9 cellular contexts compared by ENCODE assay signal in the genomic region with DNA sequence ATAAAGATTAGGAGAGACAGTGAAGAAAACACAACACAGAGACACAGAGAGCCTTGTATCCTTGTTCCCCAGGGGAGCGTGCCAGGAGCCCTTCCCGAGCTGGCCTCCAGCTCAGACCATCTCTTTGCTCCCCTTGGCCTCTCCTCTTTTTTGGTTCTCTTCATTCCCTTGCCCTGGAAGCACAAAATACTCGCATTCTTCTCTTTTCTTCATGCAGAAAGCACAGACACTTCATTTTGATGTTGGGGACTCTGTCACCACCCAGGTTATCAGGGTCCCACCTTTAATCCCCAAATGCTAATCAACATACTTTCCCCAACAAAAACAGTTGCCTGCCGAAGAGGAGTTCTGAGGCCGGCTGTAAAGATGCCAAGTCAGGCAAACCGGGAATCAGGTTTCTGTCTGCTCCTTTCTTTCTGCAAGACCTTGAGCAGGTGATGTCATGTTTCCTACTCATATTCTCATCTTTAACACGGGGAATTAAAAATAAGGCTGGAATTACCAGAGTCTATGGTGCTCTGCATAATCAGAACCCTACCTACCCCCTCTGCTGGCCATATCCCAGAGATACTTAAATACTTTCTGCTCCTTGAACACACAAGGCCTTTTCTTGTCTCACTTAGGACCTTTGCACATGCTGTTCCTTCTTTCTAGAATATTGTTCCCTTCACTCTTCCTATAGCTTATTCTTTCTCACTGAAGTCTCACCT.
DNase-seq lines count a peak whose midpoint lies in the region; FAIRE-seq and TF ChIP-seq lines count a peak whose summit lies in the region.
"Had no signal": no experiment of that assay in that cellular context is flagged by ENCODE, and none has a peak within 500 bp of the region (broad histone marks: within the 10 kb centered on the region; RNA-seq: fewer than 3 reads in every experiment).

No MANE protein-coding gene starts in this region.

- no peaks in the 10 kb centered on the region for H3K9me2 ChIP-seq in MM.1S (replicated peaks; ENCODE audit: insufficient read depth, low read length)

- H3K4me1 ChIP-seq in MM.1S (ENCODE audit: low read length): no peaks in the 10 kb centered on the region

- H3K27me3 ChIP-seq in MM.1S (replicated peaks; ENCODE audit: insufficient read depth, low read length): no peaks in the 10 kb centered on the region

- no peaks in the 10 kb centered on the region for H3K79me2 ChIP-seq in MM.1S (ENCODE audit: low read length)

- H3K36me3 ChIP-seq in MM.1S (replicated peaks; ENCODE audit: insufficient read depth, low read length): no peaks in the 10 kb centered on the region

- H3F3A ChIP-seq in MM.1S (ENCODE audit: insufficient read depth, low read length): no peaks in the 10 kb centered on the region

- DNase-seq in GM12864 (ENCODE audit: low read depth) (no peak), MM.1S (no peak), cardiac fibroblast (ENCODE audit: low read depth in 2 of 2) (peak; percentile 66 to 70), non-pigmented ciliary epithelial cell (ENCODE audit: low read depth) (peak; percentile 23), NCI-H1092 treated with DMSO at 0.1 percent for 48 hours (lab: John Stamatoyannopoulos, UW) (no peak), GM19239 (ENCODE audit: insufficient read length, low spot score) (no peak), substantia nigra (lab: John Stamatoyannopoulos, UW) (no peak)
- DNase-seq in activated naive CD4-positive, alpha-beta T cell (lab: John Stamatoyannopoulos, UW): no peak
- DNase-seq: anterior cingulate cortex had no signal

- FAIRE-seq in GM19239 (lab: Jason Lieb, UNC): no peak

- H3K4me3 ChIP-seq in GM12864 (ENCODE audit: low read depth, low read length) (no peak overlapping the region), MM.1S (ENCODE audit: low read length) (no peak overlapping the region), cardiac fibroblast (replicated peaks in 1 of 2; ENCODE audit: low read depth in 2 of 2, low read length in 2 of 2) (no peak overlapping the region)

- H3K27ac ChIP-seq in MM.1S (ENCODE audit: low read length): no peak overlapping the region
- H3K27ac ChIP-seq in substantia nigra (ENCODE audit: low read depth, low read length, poor library complexity, severe bottlenecking): no peak overlapping the region

- H3K9me3 ChIP-seq in MM.1S (replicated peaks; ENCODE audit: insufficient read depth, low read length): no peaks in the 10 kb centered on the region

- H4K20me1 ChIP-seq in MM.1S (ENCODE audit: insufficient read depth, low read length): no peaks in the 10 kb centered on the region

- peak; percentile 28 for TF ChIP-seq CTCF in GM12864 (IDR thresholded peaks at IDR 0.05; ENCODE audit: low read depth, low read length, missing control alignments)
- peak; percentile 44 for TF ChIP-seq CTCF in MM.1S (IDR thresholded peaks at IDR 0.05; ENCODE audit: low read length)
- peak; percentile 50 for TF ChIP-seq CTCF in cardiac fibroblast (IDR thresholded peaks at IDR 0.05; ENCODE audit: low read depth, low read length)

- no peak overlapping the region for H2AFZ ChIP-seq in MM.1S (ENCODE audit: low read length)

- no peak overlapping the region for H3K9ac ChIP-seq in MM.1S (ENCODE audit: low read length)

- H3K4me2 ChIP-seq in MM.1S (ENCODE audit: low read depth, low read length): no peak overlapping the region

Comparison
In these comparisons a context has a peak if more than half of its experiments do, and no peak if none do; other contexts are left out.
1. DNase-seq: peak in cardiac fibroblast (2 of 2) and non-pigmented ciliary epithelial cell (single experiment); none in GM12864 (single experiment), MM.1S (single experiment), NCI-H1092 treated with DMSO at 0.1 percent for 48 hours (single experiment), GM19239 (single experiment), substantia nigra (0 of 49) and activated naive CD4-positive, alpha-beta T cell (0 of 4).
2. Peak in every context shown above with its lines, with median percentiles within 50 percentile points of each other: CTCF ChIP-seq.